Comparison of ENCODE assay signal across 1 cellular context in genomic region chr19:927044-927706, GRCh38.
A peak's percentile ranks its signal among the peaks of the same experiment; 100 is the strongest.
TF ChIP-seq lines count a peak whose summit lies in the region.

No MANE protein-coding gene starts in this region.

TF ChIP-seq in HepG2, 621 proteins besides CTCF, POLR2A, EP300 and RAD21 (continued from another document and continues in another):
- no peak for TF ChIP-seq STAT6 (CRISPR knock-in tag; IDR thresholded peaks at IDR 0.05; ENCODE audit: borderline replicate concordance)
- peak; percentile 44; the same call in 1 of the 2 replicates for TF ChIP-seq GABPB1 (CRISPR knock-in tag; IDR thresholded peaks at IDR 0.05)
- TF ChIP-seq KDM2A (CRISPR knock-in tag; IDR thresholded peaks at IDR 0.05; ENCODE audit: borderline replicate concordance, low read depth): 0 out of 2 replicates have a peak, but pooled peaks have one; percentile 24
- TF ChIP-seq GZF1 (CRISPR knock-in tag; IDR thresholded peaks at IDR 0.05): no peak
- TF ChIP-seq TEF (CRISPR knock-in tag; IDR thresholded peaks at IDR 0.05): no peak
- TF ChIP-seq ZNF740 (CRISPR knock-in tag; IDR thresholded peaks at IDR 0.05): no peak; the same call in 1 of the 2 replicates
- TF ChIP-seq SOX5 (CRISPR knock-in tag; IDR thresholded peaks at IDR 0.05; ENCODE audit: borderline replicate concordance): no peak; the same call in 1 of the 2 replicates
- TF ChIP-seq TFDP1 (CRISPR knock-in tag; IDR thresholded peaks at IDR 0.05; ENCODE audit: borderline replicate concordance): no peak
- no peak for TF ChIP-seq ZNF33B (CRISPR knock-in tag; IDR thresholded peaks at IDR 0.05)
- TF ChIP-seq PAX8 (CRISPR knock-in tag; IDR thresholded peaks at IDR 0.05; ENCODE audit: borderline replicate concordance): no peak
- TF ChIP-seq ZKSCAN5 (CRISPR knock-in tag; IDR thresholded peaks at IDR 0.05): no peak
- 0 out of 2 replicates have a peak, but pooled peaks have one; percentile 14 for TF ChIP-seq ZMYM4 (CRISPR knock-in tag; IDR thresholded peaks at IDR 0.05)
- no peak for TF ChIP-seq ZKSCAN1 (IDR thresholded peaks at IDR 0.05; ENCODE audit: low read length)
- peak; percentile 56 for TF ChIP-seq ELF1 (CRISPR knock-in tag; IDR thresholded peaks at IDR 0.05)
- peak; percentile 43; the same call in 1 of the 2 replicates for TF ChIP-seq POGK (CRISPR knock-in tag; conservative IDR thresholded peaks at IDR 0.05)
- TF ChIP-seq GPBP1L1 (CRISPR knock-in tag; IDR thresholded peaks at IDR 0.05): no peak
- no peak for TF ChIP-seq AKNA (CRISPR knock-in tag; IDR thresholded peaks at IDR 0.05; ENCODE audit: borderline replicate concordance)
- TF ChIP-seq SNAI1 (CRISPR knock-in tag; IDR thresholded peaks at IDR 0.05; ENCODE audit: borderline replicate concordance): no peak
- peak; percentile 78 for TF ChIP-seq PHF5A (CRISPR knock-in tag; IDR thresholded peaks at IDR 0.05; ENCODE audit: low read depth, unreplicated experiment)
- no peak for TF ChIP-seq ZNF207 (IDR thresholded peaks at IDR 0.05; ENCODE audit: borderline replicate concordance)
- TF ChIP-seq ZNF543 (CRISPR knock-in tag; IDR thresholded peaks at IDR 0.05): no peak
- TF ChIP-seq TFAP4 (IDR thresholded peaks at IDR 0.05; ENCODE audit: borderline replicate concordance, low read depth): peak; percentile 51; the same call in 1 of the 2 replicates
- peak; percentile 75; the same call in 1 of the 2 replicates for TF ChIP-seq KLF12 (CRISPR knock-in tag; IDR thresholded peaks at IDR 0.05; ENCODE audit: borderline replicate concordance)
- no peak for TF ChIP-seq ZNF773 (CRISPR knock-in tag; IDR thresholded peaks at IDR 0.05; ENCODE audit: borderline replicate concordance)
- TF ChIP-seq MBD4 (IDR thresholded peaks at IDR 0.05; ENCODE audit: borderline replicate concordance, low read length): no peak
- no peak for TF ChIP-seq ZNF383 (CRISPR knock-in tag; IDR thresholded peaks at IDR 0.05; ENCODE audit: borderline replicate concordance)
- TF ChIP-seq MAFG (CRISPR knock-in tag; IDR thresholded peaks at IDR 0.05): no peak; the same call in 1 of the 2 replicates
- peak; percentile 77; the same call in 1 of the 2 replicates for TF ChIP-seq ZBTB10 (CRISPR knock-in tag; IDR thresholded peaks at IDR 0.05; ENCODE audit: borderline replicate concordance)
- no peak for TF ChIP-seq CCDC6 (CRISPR knock-in tag; IDR thresholded peaks at IDR 0.05)
- no peak for TF ChIP-seq LCORL (IDR thresholded peaks at IDR 0.05)
- TF ChIP-seq LCORL (CRISPR knock-in tag; IDR thresholded peaks at IDR 0.05): no peak
- TF ChIP-seq SIN3B (IDR thresholded peaks at IDR 0.05; ENCODE audit: low read length): no peak
- TF ChIP-seq KLF16 (CRISPR knock-in tag; IDR thresholded peaks at IDR 0.05): peak in 1 of 2 experiments; percentile 51; a peak in 1 of 4 replicates
- no peak for TF ChIP-seq ZSCAN29 (CRISPR knock-in tag; conservative IDR thresholded peaks at IDR 0.05)
- peak; percentile 55; the same call in 1 of the 2 replicates for TF ChIP-seq MYC (CRISPR knock-in tag; IDR thresholded peaks at IDR 0.05; ENCODE audit: borderline replicate concordance)
- TF ChIP-seq RFXANK (CRISPR knock-in tag; IDR thresholded peaks at IDR 0.05): no peak
- TF ChIP-seq NRL (CRISPR knock-in tag; IDR thresholded peaks at IDR 0.05; ENCODE audit: borderline replicate concordance): no peak
- no peak for TF ChIP-seq HOMEZ (CRISPR knock-in tag; IDR thresholded peaks at IDR 0.05; ENCODE audit: low read depth)
- TF ChIP-seq ZNF468 (CRISPR knock-in tag; IDR thresholded peaks at IDR 0.05): no peak
- 0 out of 2 replicates have a peak, but pooled peaks have one; percentile 12 for TF ChIP-seq RARA (CRISPR knock-in tag; IDR thresholded peaks at IDR 0.05)
- no peak for TF ChIP-seq ZSCAN30 (CRISPR knock-in tag; IDR thresholded peaks at IDR 0.05)
- TF ChIP-seq ZNF34 (CRISPR knock-in tag; IDR thresholded peaks at IDR 0.05; ENCODE audit: borderline replicate concordance): no peak
- peak; percentile 69 for TF ChIP-seq NR2F6 (IDR thresholded peaks at IDR 0.05)
- peak; percentile 65 for TF ChIP-seq NR2F6 (CRISPR knock-in tag; IDR thresholded peaks at IDR 0.05)
- TF ChIP-seq CERS6 (CRISPR knock-in tag; IDR thresholded peaks at IDR 0.05): no peak
